Comparison of ENCODE assay signal across 8 cellular contexts in genomic region chr7:151051108-151051507, GRCh38. TPM values are rescaled to one million over a fixed set of nuclear protein-coding genes. Genes with fewer than 3 reads are reported as not detected.
A peak's percentile ranks its signal among the peaks of the same experiment; 100 is the strongest.
DNase-seq lines count a peak whose midpoint lies in the region; ATAC-seq and TF ChIP-seq lines count a peak whose summit lies in the region.

No MANE protein-coding gene starts in this region.

- H3K4me1 Mint-ChIP-seq in activated CD4-positive, alpha-beta T cell treated with anti-CD3 and anti-CD28 coated beads, Interleukin-2, amount 10 ng/mL, durations not matched to agents 7 days and 5 days = peaks cover 23% of the 10 kb centered on the region

- H3K9me3 ChIP-seq in transverse colon = no peaks in the 10 kb centered on the region

- no peak overlapping the region for H3K27ac Mint-ChIP-seq in activated CD4-positive, alpha-beta T cell treated with anti-CD3 and anti-CD28 coated beads, Interleukin-2, amount 10 ng/mL, durations not matched to agents 7 days and 5 days

- CTCF ChIA-PET in activated CD4-positive, alpha-beta T cell treated with anti-CD3 and anti-CD28 coated beads, Interleukin-2, amount 10 ng/mL, durations not matched to agents 7 days and 5 days (lab: Charles Lee) = interaction anchor here (0.8 to 1.3 kb wide), 3 partner anchors 9 to 175 kb away, joined by 3 to 4 read pairs (median 3); partner anchors contain the start of gene ABCB8

- TF ChIP-seq CTCF in GM12865 (IDR thresholded peaks at IDR 0.05; ENCODE audit: insufficient read depth, low read depth, low read length, missing control alignments) (no peak), transverse colon (IDR thresholded peaks at IDR 0.05) (no peak)

- peak; percentile 49 for DNase-seq in GM12865 (ENCODE audit: low read depth)
- DNase-seq in activated CD4-positive, alpha-beta T cell treated with anti-CD3 and anti-CD28 coated beads, Interleukin-2, amount 10 ng/mL, durations not matched to agents 7 days and 5 days = peak; percentile 76
- DNase-seq in ecto neural progenitor cell (ENCODE audit: low spot score) = peak; percentile 88
- DNase-seq in midbrain (lab: John Stamatoyannopoulos, UW) = peak; percentile 16
- peak; percentile 43 for DNase-seq in transverse colon
- DNase-seq in DMS153 (lab: John Stamatoyannopoulos, UW) = no peak
- no peak for DNase-seq in DMS 273 treated with DMSO at 0.1 percent for 48 hours (lab: John Stamatoyannopoulos, UW)

- TF ChIP-seq POLR2A in transverse colon (IDR thresholded peaks at IDR 0.05) = no peak

- no peaks in the 10 kb centered on the region for H3K9me3 Mint-ChIP-seq in activated CD4-positive, alpha-beta T cell treated with anti-CD3 and anti-CD28 coated beads, Interleukin-2, amount 10 ng/mL, durations not matched to agents 7 days and 5 days

- 7% methylated on average over 18 to 20 of the region's 50 CpGs for WGBS in transverse colon (ENCODE audit: low coverage in 1 of 2), 2 donors

- H3K36me3 Mint-ChIP-seq in activated CD4-positive, alpha-beta T cell treated with anti-CD3 and anti-CD28 coated beads, Interleukin-2, amount 10 ng/mL, durations not matched to agents 7 days and 5 days (ENCODE audit: low read depth) = peaks cover 2% of the 10 kb centered on the region

- in situ Hi-C loops in transverse colon (cut with MboI; ENCODE audit: low pct_ligation_motif_present in 1 of 4, low pct_unique_long_range_greater_than_20kb in 1 of 4, low sequenced_read_pairs in 3 of 4) = no loop called here

- H3K27me3 Mint-ChIP-seq in activated CD4-positive, alpha-beta T cell treated with anti-CD3 and anti-CD28 coated beads, Interleukin-2, amount 10 ng/mL, durations not matched to agents 7 days and 5 days = peaks cover 8% of the 10 kb centered on the region

- intact Hi-C loops in transverse colon (cut with DNase I; ENCODE audit: low total_unique reads) = no loop called here

- H3K4me3 ChIP-seq in GM12865 (ENCODE audit: low read depth, low read length) (no peak overlapping the region), transverse colon (no peak overlapping the region)

- H3K4me3 Mint-ChIP-seq in activated CD4-positive, alpha-beta T cell treated with anti-CD3 and anti-CD28 coated beads, Interleukin-2, amount 10 ng/mL, durations not matched to agents 7 days and 5 days = no peak overlapping the region

- TF ChIP-seq EP300 in transverse colon (IDR thresholded peaks at IDR 0.05; ENCODE audit: low read depth) = no peak

- no peaks in the 10 kb centered on the region for H3K36me3 ChIP-seq in transverse colon

- peaks cover 8% of the 10 kb centered on the region for H3K27me3 ChIP-seq in transverse colon

- H3K4me1 ChIP-seq in transverse colon = peaks cover 0 to 16% (median 8%) of the 10 kb centered on the region in 4 donors

- no peak for ATAC-seq in GM19328 (IDR thresholded peaks at IDR 0.05; ENCODE audit: unreplicated experiment)

- POLR2A ChIA-PET in activated CD4-positive, alpha-beta T cell treated with anti-CD3 and anti-CD28 coated beads, Interleukin-2, amount 10 ng/mL, durations not matched to agents 7 days and 5 days (lab: Charles Lee) = no interaction called here

- no peak overlapping the region for H3K27ac ChIP-seq in transverse colon

RNA-seq across cellular contexts. Expression of gene ASIC3, which starts 2.8 kb away (rescaled TPM):
- 1 to 10 TPM; 6.0 to 8.3 TPM for total RNA-seq in activated CD4-positive, alpha-beta T cell treated with anti-CD3 and anti-CD28 coated beads, Interleukin-2, amount 10 ng/mL, durations not matched to agents 7 days and 5 days
- 1 to 10 TPM; 2.6 to 4.3 (median 3.1) TPM for total RNA-seq in transverse colon

RNA-seq across cellular contexts. Expression of gene CDK5, which starts 6.6 kb away (rescaled TPM):
- 10 to 100 TPM; 26.0 to 26.9 TPM for total RNA-seq in activated CD4-positive, alpha-beta T cell treated with anti-CD3 and anti-CD28 coated beads, Interleukin-2, amount 10 ng/mL, durations not matched to agents 7 days and 5 days
- total RNA-seq in transverse colon = 10 to 100 TPM in 3 of 4 donors, 1 to 10 TPM in 1; 1.1 to 33.8 (median 10.7) TPM

RNA-seq across cellular contexts. Expression of gene SLC4A2, which starts 8.3 kb away (rescaled TPM):
- total RNA-seq in activated CD4-positive, alpha-beta T cell treated with anti-CD3 and anti-CD28 coated beads, Interleukin-2, amount 10 ng/mL, durations not matched to agents 7 days and 5 days = 100 to 1,000 TPM; 106 to 114 TPM
- total RNA-seq in transverse colon = 100 to 1,000 TPM in 2 of 4 donors, 10 to 100 TPM in 2; 61.7 to 464 (median 83.2) TPM

RNA-seq across cellular contexts. Expression of gene ABCB8, which starts 22.9 kb away (rescaled TPM):
- total RNA-seq in activated CD4-positive, alpha-beta T cell treated with anti-CD3 and anti-CD28 coated beads, Interleukin-2, amount 10 ng/mL, durations not matched to agents 7 days and 5 days = 10 to 100 TPM; 57.5 to 67.8 TPM
- 10 to 100 TPM; 33.3 to 76.4 (median 51.4) TPM for total RNA-seq in transverse colon

RNA-seq across cellular contexts. Expression of gene ATG9B, which starts 26.8 kb away (rescaled TPM):
- total RNA-seq in activated CD4-positive, alpha-beta T cell treated with anti-CD3 and anti-CD28 coated beads, Interleukin-2, amount 10 ng/mL, durations not matched to agents 7 days and 5 days = 10 to 100 TPM; 12.1 to 12.3 TPM
- 1 to 10 TPM in 1 of 4 donors, not detected in 3; 1.1 TPM for total RNA-seq in transverse colon

Comparison
In these comparisons a context has a peak if more than half of its experiments do, and no peak if none do; other contexts are left out.
1. DNase-seq: peak in GM12865 (single experiment), activated CD4-positive, alpha-beta T cell treated with anti-CD3 and anti-CD28 coated beads, Interleukin-2, amount 10 ng/mL, durations not matched to agents 7 days and 5 days (single experiment), ecto neural progenitor cell (single experiment), midbrain (single experiment) and transverse colon (single experiment); none in DMS153 (single experiment) and DMS 273 treated with DMSO at 0.1 percent for 48 hours (single experiment).